Comparison of ENCODE assay signal across 21 cellular contexts in genomic region chr14:34275038-34275437, GRCh38.
A peak's percentile ranks its signal among the peaks of the same experiment; 100 is the strongest.
DNase-seq lines count a peak whose midpoint lies in the region; ATAC-seq and TF ChIP-seq lines count a peak whose summit lies in the region.
"Had no signal": no experiment of that assay in that cellular context is flagged by ENCODE, and none has a peak within 500 bp of the region (broad histone marks: within the 10 kb centered on the region; RNA-seq: fewer than 3 reads in every experiment).

No MANE protein-coding gene starts in this region.

- peak; percentile 42; the same call in 1 of the 3 replicates for ATAC-seq in RWPE2 (ENCODE audit: low read depth)
- no peak for ATAC-seq in sciatic nerve
- ATAC-seq: CD8-positive, alpha-beta T cell; K562; Right ventricle myocardium inferior had no signal

- H3K4me1 ChIP-seq in RWPE2 (ENCODE audit: insufficient read depth, poor library complexity, severe bottlenecking), result no peaks in the 10 kb centered on the region
- H3K4me1 ChIP-seq in BE2C, result no peaks in the 10 kb centered on the region
- H3K4me1 ChIP-seq: BLaER1, Peyer's patch had no signal

- no peaks in the 10 kb centered on the region for H3K9me3 ChIP-seq in RWPE2 (ENCODE audit: severe bottlenecking)
- H3K9me3 ChIP-seq in BE2C, result no peaks in the 10 kb centered on the region
- H3K9me3 ChIP-seq: BLaER1, HAP-1, Peyer's patch had no signal

- peak overlapping the region; percentile 21 for H3K27ac Mint-ChIP-seq in mesothelial cell of epicardium
- H3K27ac Mint-ChIP-seq: CD8-positive, alpha-beta T cell had no signal

- TF ChIP-seq CTCF in RWPE2 (IDR thresholded peaks at IDR 0.05; ENCODE audit: poor library complexity, severe bottlenecking) (no peak), mesothelial cell of epicardium (IDR thresholded peaks at IDR 0.05; ENCODE audit: unreplicated experiment) (no peak), GM20000 (IDR thresholded peaks at IDR 0.05; ENCODE audit: extremely low read depth, missing control alignments) (no peak), BE2C (IDR thresholded peaks at IDR 0.05; ENCODE audit: low read depth, low read length) (no peak), GM10248 (IDR thresholded peaks at IDR 0.05; ENCODE audit: control extremely low read depth, extremely low read depth, low read depth, missing control alignments) (no peak)

- H3K27me3 Mint-ChIP-seq in mesothelial cell of epicardium (ENCODE audit: low read depth), result no peaks in the 10 kb centered on the region

- CTCF ChIA-PET in GM10248 (lab: Yijun Ruan, JAX), result interaction anchor here (0.8 kb wide), 1 partner anchor 15 kb away, joined by 3 read pairs; no protein-coding TSS in a partner anchor

- H3K4me3 Mint-ChIP-seq in mesothelial cell of epicardium, result no peak overlapping the region
- H3K4me3 Mint-ChIP-seq: CD8-positive, alpha-beta T cell had no signal

- peaks cover 15% of the 10 kb centered on the region for H3K4me1 Mint-ChIP-seq in mesothelial cell of epicardium

- H3K4me3 ChIP-seq in RWPE2 (ENCODE audit: severe bottlenecking) (no peak overlapping the region), BE2C (ENCODE audit: low read depth, low read length) (no peak overlapping the region)
- H3K4me3 ChIP-seq: BLaER1, HAP-1, K562, Peyer's patch had no signal

- no peak overlapping the region for H3K27ac ChIP-seq in RWPE2 (ENCODE audit: poor library complexity, severe bottlenecking)
- H3K27ac ChIP-seq: BLaER1, Peyer's patch had no signal

- POLR2A ChIA-PET in GM10248 (lab: Yijun Ruan, JAX), result no interaction called here

- no peaks in the 10 kb centered on the region for H3K36me3 ChIP-seq in RWPE2 (ENCODE audit: low read depth)
- no peaks in the 10 kb centered on the region for H3K36me3 ChIP-seq in BE2C
- H3K36me3 ChIP-seq: BLaER1, HAP-1, Peyer's patch had no signal

- intact Hi-C loops in sciatic nerve (cut with DNase I), result no loop called here

- H3K27me3 ChIP-seq in RWPE2 (ENCODE audit: insufficient read depth, poor library complexity, severe bottlenecking), result no peaks in the 10 kb centered on the region
- peaks cover 8% of the 10 kb centered on the region; the same call in 1 of the 2 replicates for H3K27me3 ChIP-seq in BE2C
- H3K27me3 ChIP-seq: BLaER1, Peyer's patch had no signal

- H3K36me3 Mint-ChIP-seq in mesothelial cell of epicardium, result no peaks in the 10 kb centered on the region
- H3K36me3 Mint-ChIP-seq: CD8-positive, alpha-beta T cell had no signal

- H3K9me3 Mint-ChIP-seq in mesothelial cell of epicardium, result peaks cover 9% of the 10 kb centered on the region
- H3K9me3 Mint-ChIP-seq: CD8-positive, alpha-beta T cell had no signal

- DNase-seq in NCI-H446 treated with DMSO at 0.1 percent for 48 hours (lab: John Stamatoyannopoulos, UW), result peak; percentile 19
- no peak for DNase-seq in NCI-H446 (lab: John Stamatoyannopoulos, UW)
- no peak for DNase-seq in RWPE2 (ENCODE audit: low spot score)
- DNase-seq in mesothelial cell of epicardium (ENCODE audit: low spot score in 2 of 2, unreplicated experiment in 2 of 2), result no peak
- DNase-seq in GM20000 (ENCODE audit: low spot score), result no peak
- DNase-seq in BE2C, result no peak
- DNase-seq in sciatic nerve (ENCODE audit: low spot score), result no peak
- DNase-seq in GM10248 (ENCODE audit: extremely low spot score), result no peak
- DNase-seq: 8988T; CD8-positive, alpha-beta T cell; DMS53; EL; NCI-H1105 treated with DMSO at 0.1 percent for 48 hours; NCI-H1694 treated with DMSO at 0.1 percent for 48 hours; NCI-H2227 treated with DMSO at 0.1 percent for 48 hours; Peyer's patch; SW 1271 had no signal
